In the genomic region with DNA sequence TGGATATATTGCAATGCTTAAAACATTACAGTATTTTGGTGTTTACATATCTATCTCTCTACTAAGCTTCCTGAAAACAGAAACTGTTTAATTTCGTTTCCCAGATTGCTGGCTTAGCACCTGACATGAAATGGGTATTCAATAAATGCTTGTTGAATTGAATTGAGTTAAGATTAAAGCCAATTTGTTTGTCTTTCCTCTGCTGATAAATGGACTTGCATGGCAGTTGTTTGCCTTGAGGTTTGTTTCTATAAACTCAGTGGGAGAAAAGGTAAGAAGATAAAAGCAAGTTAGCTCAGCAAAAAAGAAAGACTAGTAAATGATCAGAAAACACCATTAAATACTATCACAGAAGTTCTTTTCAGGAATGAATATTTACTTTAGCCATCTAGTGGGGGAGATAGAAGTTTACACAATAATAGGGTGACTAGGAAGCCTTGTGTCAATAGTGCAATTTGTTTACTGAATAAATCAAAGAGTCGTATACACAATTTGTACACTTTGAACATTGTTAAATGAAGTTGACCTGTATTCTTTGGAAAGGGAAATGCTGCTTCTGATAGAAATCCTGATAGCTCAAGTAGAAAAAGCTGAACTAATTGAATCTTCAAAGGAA, we compare ENCODE assay signal across 1 cellular context.
A peak's percentile ranks its signal among the peaks of the same experiment; 100 is the strongest.
TF ChIP-seq lines count a peak whose summit lies in the region.

No MANE protein-coding gene starts in this region.

TF ChIP-seq in HepG2, 621 proteins besides CTCF, POLR2A, EP300 and RAD21 (continued from another document):
- TF ChIP-seq, protein P1, sequence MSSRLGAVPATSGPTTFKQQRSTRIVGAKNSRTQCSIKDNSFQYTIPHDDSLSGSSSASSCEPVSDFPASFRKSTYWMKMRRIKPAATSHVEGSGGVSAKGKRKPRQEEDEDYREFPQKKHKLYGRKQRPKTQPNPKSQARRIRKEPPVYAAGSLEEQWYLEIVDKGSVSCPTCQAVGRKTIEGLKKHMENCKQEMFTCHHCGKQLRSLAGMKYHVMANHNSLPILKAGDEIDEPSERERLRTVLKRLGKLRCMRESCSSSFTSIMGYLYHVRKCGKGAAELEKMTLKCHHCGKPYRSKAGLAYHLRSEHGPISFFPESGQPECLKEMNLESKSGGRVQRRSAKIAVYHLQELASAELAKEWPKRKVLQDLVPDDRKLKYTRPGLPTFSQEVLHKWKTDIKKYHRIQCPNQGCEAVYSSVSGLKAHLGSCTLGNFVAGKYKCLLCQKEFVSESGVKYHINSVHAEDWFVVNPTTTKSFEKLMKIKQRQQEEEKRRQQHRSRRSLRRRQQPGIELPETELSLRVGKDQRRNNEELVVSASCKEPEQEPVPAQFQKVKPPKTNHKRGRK (CRISPR knock-in tag; IDR thresholded peaks at IDR 0.05): no peak
- TF ChIP-seq FOXC1 (CRISPR knock-in tag; IDR thresholded peaks at IDR 0.05; ENCODE audit: borderline replicate concordance): no peak
- TF ChIP-seq, protein P2, sequence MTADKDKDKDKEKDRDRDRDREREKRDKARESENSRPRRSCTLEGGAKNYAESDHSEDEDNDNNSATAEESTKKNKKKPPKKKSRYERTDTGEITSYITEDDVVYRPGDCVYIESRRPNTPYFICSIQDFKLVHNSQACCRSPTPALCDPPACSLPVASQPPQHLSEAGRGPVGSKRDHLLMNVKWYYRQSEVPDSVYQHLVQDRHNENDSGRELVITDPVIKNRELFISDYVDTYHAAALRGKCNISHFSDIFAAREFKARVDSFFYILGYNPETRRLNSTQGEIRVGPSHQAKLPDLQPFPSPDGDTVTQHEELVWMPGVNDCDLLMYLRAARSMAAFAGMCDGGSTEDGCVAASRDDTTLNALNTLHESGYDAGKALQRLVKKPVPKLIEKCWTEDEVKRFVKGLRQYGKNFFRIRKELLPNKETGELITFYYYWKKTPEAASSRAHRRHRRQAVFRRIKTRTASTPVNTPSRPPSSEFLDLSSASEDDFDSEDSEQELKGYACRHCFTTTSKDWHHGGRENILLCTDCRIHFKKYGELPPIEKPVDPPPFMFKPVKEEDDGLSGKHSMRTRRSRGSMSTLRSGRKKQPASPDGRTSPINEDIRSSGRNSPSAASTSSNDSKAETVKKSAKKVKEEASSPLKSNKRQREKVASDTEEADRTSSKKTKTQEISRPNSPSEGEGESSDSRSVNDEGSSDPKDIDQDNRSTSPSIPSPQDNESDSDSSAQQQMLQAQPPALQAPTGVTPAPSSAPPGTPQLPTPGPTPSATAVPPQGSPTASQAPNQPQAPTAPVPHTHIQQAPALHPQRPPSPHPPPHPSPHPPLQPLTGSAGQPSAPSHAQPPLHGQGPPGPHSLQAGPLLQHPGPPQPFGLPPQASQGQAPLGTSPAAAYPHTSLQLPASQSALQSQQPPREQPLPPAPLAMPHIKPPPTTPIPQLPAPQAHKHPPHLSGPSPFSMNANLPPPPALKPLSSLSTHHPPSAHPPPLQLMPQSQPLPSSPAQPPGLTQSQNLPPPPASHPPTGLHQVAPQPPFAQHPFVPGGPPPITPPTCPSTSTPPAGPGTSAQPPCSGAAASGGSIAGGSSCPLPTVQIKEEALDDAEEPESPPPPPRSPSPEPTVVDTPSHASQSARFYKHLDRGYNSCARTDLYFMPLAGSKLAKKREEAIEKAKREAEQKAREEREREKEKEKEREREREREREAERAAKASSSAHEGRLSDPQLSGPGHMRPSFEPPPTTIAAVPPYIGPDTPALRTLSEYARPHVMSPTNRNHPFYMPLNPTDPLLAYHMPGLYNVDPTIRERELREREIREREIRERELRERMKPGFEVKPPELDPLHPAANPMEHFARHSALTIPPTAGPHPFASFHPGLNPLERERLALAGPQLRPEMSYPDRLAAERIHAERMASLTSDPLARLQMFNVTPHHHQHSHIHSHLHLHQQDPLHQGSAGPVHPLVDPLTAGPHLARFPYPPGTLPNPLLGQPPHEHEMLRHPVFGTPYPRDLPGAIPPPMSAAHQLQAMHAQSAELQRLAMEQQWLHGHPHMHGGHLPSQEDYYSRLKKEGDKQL (CRISPR knock-in tag; IDR thresholded peaks at IDR 0.05; ENCODE audit: low read depth): peak; percentile 84; the same call in 1 of the 2 replicates
- TF ChIP-seq, protein P3, sequence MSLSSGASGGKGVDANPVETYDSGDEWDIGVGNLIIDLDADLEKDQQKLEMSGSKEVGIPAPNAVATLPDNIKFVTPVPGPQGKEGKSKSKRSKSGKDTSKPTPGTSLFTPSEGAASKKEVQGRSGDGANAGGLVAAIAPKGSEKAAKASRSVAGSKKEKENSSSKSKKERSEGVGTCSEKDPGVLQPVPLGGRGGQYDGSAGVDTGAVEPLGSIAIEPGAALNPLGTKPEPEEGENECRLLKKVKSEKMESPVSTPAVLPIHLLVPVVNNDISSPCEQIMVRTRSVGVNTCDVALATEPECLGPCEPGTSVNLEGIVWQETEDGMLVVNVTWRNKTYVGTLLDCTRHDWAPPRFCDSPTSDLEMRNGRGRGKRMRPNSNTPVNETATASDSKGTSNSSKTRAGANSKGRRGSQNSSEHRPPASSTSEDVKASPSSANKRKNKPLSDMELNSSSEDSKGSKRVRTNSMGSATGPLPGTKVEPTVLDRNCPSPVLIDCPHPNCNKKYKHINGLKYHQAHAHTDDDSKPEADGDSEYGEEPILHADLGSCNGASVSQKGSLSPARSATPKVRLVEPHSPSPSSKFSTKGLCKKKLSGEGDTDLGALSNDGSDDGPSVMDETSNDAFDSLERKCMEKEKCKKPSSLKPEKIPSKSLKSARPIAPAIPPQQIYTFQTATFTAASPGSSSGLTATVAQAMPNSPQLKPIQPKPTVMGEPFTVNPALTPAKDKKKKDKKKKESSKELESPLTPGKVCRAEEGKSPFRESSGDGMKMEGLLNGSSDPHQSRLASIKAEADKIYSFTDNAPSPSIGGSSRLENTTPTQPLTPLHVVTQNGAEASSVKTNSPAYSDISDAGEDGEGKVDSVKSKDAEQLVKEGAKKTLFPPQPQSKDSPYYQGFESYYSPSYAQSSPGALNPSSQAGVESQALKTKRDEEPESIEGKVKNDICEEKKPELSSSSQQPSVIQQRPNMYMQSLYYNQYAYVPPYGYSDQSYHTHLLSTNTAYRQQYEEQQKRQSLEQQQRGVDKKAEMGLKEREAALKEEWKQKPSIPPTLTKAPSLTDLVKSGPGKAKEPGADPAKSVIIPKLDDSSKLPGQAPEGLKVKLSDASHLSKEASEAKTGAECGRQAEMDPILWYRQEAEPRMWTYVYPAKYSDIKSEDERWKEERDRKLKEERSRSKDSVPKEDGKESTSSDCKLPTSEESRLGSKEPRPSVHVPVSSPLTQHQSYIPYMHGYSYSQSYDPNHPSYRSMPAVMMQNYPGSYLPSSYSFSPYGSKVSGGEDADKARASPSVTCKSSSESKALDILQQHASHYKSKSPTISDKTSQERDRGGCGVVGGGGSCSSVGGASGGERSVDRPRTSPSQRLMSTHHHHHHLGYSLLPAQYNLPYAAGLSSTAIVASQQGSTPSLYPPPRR (CRISPR knock-in tag; IDR thresholded peaks at IDR 0.05; ENCODE audit: borderline replicate concordance): 0 out of 2 replicates have a peak, but pooled peaks have one; percentile 24
TF ChIP-seq in HepG2: peak in this region for 12.
